Comparison of ENCODE assay signal across 9 cellular contexts in the genomic region with DNA sequence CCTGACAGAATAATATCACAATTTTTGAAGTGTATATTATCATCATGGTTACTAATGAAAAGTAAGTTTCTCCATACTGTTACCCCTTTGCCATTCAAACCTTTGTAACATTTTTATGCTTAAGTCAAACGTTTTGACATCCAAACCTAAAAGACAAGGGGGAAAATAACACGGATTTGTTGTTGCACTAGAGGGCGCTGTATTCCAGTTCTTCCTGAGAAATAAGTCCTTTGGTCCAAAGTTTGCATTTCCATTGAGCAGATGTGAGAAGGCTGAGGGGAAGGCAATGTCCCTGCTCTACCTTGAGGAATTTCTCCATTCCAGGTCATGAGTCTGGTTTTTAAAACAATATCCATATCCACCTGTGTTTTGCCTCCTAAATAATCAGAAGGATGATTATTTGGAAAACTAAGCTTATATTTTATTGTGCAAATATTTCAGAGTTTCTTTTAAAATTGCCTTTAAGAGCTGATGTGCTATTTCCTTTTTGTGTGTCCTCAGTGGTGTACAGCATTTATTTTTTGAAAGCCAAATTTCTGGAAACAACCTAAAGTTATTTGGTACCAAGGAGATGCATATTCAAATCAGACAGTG. TPM values are rescaled to one million over a fixed set of nuclear protein-coding genes. Genes with fewer than 3 reads are reported as not detected.
A peak's percentile ranks its signal among the peaks of the same experiment; 100 is the strongest.
DNase-seq lines count a peak whose midpoint lies in the region; ATAC-seq, FAIRE-seq and TF ChIP-seq lines count a peak whose summit lies in the region.
"Had no signal": no experiment of that assay in that cellular context is flagged by ENCODE, and none has a peak within 500 bp of the region (broad histone marks: within the 10 kb centered on the region; RNA-seq: fewer than 3 reads in every experiment).

No MANE protein-coding gene starts in this region.

- intact Hi-C loops in OCI-LY7 (cut with micrococcal nuclease; ENCODE audit: unreplicated experiment) (loop anchor here (1.0 to 2.0 kb wide), 5 partner anchors 58 to 268 kb away; no protein-coding TSS in a partner anchor), mammary epithelial cell (cut with micrococcal nuclease) (loop anchor here (1.0 to 10.0 kb wide), 6 partner anchors 58 to 270 kb away; no protein-coding TSS in a partner anchor)

- H3K4me2 ChIP-seq in KMS-11: no peak overlapping the region
- no peak overlapping the region for H3K4me2 ChIP-seq in OCI-LY7 (ENCODE audit: low read length)
- H3K4me2 ChIP-seq in mammary epithelial cell (ENCODE audit: insufficient read depth, low read depth, low read length): no peak overlapping the region

- no peaks in the 10 kb centered on the region for H3K27me3 ChIP-seq in KMS-11 (ENCODE audit: insufficient read depth, low read depth)
- no peaks in the 10 kb centered on the region for H3K27me3 ChIP-seq in mammary epithelial cell (ENCODE audit: insufficient read depth, low read length)
- peaks cover 5% of the 10 kb centered on the region for H3K27me3 ChIP-seq in suprapubic skin

- 0% methylated on average over 3 of the region's 3 CpGs for WGBS in mammary epithelial cell (ENCODE audit: low coverage, missing lambda C conversion rate)
- 0% methylated on average over 3 of the region's 3 CpGs for WGBS in suprapubic skin

- no TSS peak for BruUV-seq in OCI-LY7 (replicated peaks; lab: Mats Ljungman, UMichigan)
- no TSS peak for BruUV-seq in mammary epithelial cell (replicated peaks; lab: Mats Ljungman, UMichigan)

- no peak for TF ChIP-seq POLR2A in suprapubic skin (IDR thresholded peaks at IDR 0.05)

- no peaks in the 10 kb centered on the region for H3K4me1 ChIP-seq in KMS-11 (ENCODE audit: low read depth, poor library complexity, severe bottlenecking)
- no peaks in the 10 kb centered on the region for H3K4me1 ChIP-seq in OCI-LY7 (ENCODE audit: insufficient read depth, low read length, poor library complexity, severe bottlenecking)
- H3K4me1 ChIP-seq in mammary epithelial cell (ENCODE audit: insufficient read depth, low read length): no peaks in the 10 kb centered on the region
- H3K4me1 ChIP-seq in suprapubic skin: no peaks in the 10 kb centered on the region

- no peak for ATAC-seq in HG03342 (IDR thresholded peaks at IDR 0.05; ENCODE audit: unreplicated experiment)

- no peak for TF ChIP-seq EP300 in suprapubic skin (IDR thresholded peaks at IDR 0.05)

- H3K79me2 ChIP-seq in KMS-11 (ENCODE audit: insufficient read depth, low read depth) (no peaks in the 10 kb centered on the region), OCI-LY7 (ENCODE audit: insufficient read depth, low read depth, low read length) (no peaks in the 10 kb centered on the region), mammary epithelial cell (ENCODE audit: insufficient read depth, low read length) (no peaks in the 10 kb centered on the region)

- H3K9me2 ChIP-seq in OCI-LY7 (ENCODE audit: insufficient read depth, low read length): no peaks in the 10 kb centered on the region

- DNase-seq in activated CD4-positive, alpha-beta T cell treated with anti-CD3 and anti-CD28 coated beads for 48 hours: peak; percentile 28
- DNase-seq in activated CD4-positive, alpha-beta T cell treated with anti-CD3 and anti-CD28 coated beads, Interleukin-2, amount 50 U/mL, for 4 hours: no peak
- DNase-seq in OCI-LY7 (ENCODE audit: low spot score) (peak; percentile 84), mammary epithelial cell (peak; percentile 63), suprapubic skin (ENCODE audit: low spot score in 2 of 2) (no peak)
- DNase-seq: activated naive CD8-positive, alpha-beta T cell treated with anti-CD3 and anti-CD28 coated beads, Interleukin-2, amount 10 ng/mL, durations not matched to agents 7 days and 5 days had no signal

- CTCF ChIA-PET in OCI-LY7 (lab: Charles Lee; ENCODE audit: unreplicated experiment): no interaction called here
- CTCF ChIA-PET in mammary epithelial cell (lab: Charles Lee; ENCODE audit: low non-redundant PET): interaction anchor here (0.7 kb wide), 2 partner anchors 45 to 113 kb away, joined by 4 to 5 read pairs; no protein-coding TSS in a partner anchor

- dilution Hi-C loops in mammary epithelial cell (cut with HindIII; ENCODE audit: low sequenced_read_pairs): no loop called here

- H3K9me3 ChIP-seq in OCI-LY7 (ENCODE audit: low read length) (no peaks in the 10 kb centered on the region), mammary epithelial cell (replicated peaks; ENCODE audit: insufficient read depth, low read length) (no peaks in the 10 kb centered on the region), suprapubic skin (no peaks in the 10 kb centered on the region)

- TF ChIP-seq CTCF in KMS-11 (conservative IDR thresholded peaks at IDR 0.05; ENCODE audit: low read depth, low read length) (peak; percentile 79), OCI-LY7 (conservative IDR thresholded peaks at IDR 0.05; ENCODE audit: low read length) (peak; percentile 95), mammary epithelial cell (conservative IDR thresholded peaks at IDR 0.05 in 1 of 2, IDR thresholded peaks at IDR 0.05 in 1 of 2; ENCODE audit: extremely low read depth in 1 of 2, insufficient read depth in 1 of 2, low read depth in 1 of 2, low read length in 2 of 2) (peak; percentile 51 to 75), suprapubic skin (IDR thresholded peaks at IDR 0.05) (peak; percentile 54 to 58)

- H3K27ac ChIP-seq in KMS-11 (no peak overlapping the region), OCI-LY7 (ENCODE audit: low read depth, low read length, poor library complexity, severe bottlenecking) (no peak overlapping the region), mammary epithelial cell (ENCODE audit: insufficient read depth, low read depth, low read length) (no peak overlapping the region), suprapubic skin (no peak overlapping the region)

- no peak overlapping the region for H3K4me3 ChIP-seq in KMS-11 (IDR thresholded peaks at IDR 0.05; ENCODE audit: insufficient read depth, low read depth, low read length)
- H3K4me3 ChIP-seq in OCI-LY7 (ENCODE audit: low read depth, low read length, poor library complexity, severe bottlenecking): no peak overlapping the region
- no peak overlapping the region for H3K4me3 ChIP-seq in mammary epithelial cell (replicated peaks in 1 of 3; ENCODE audit: insufficient read depth in 1 of 3, low read depth in 2 of 3, low read length in 3 of 3)
- no peak overlapping the region for H3K4me3 ChIP-seq in suprapubic skin

- no peaks in the 10 kb centered on the region for H4K20me1 ChIP-seq in KMS-11 (ENCODE audit: insufficient read depth)
- no peaks in the 10 kb centered on the region for H4K20me1 ChIP-seq in OCI-LY7 (ENCODE audit: insufficient read depth, low read length)
- H4K20me1 ChIP-seq in mammary epithelial cell (ENCODE audit: insufficient read depth, low read length): no peaks in the 10 kb centered on the region

- POLR2A ChIA-PET in OCI-LY7 (lab: Charles Lee): interaction anchor here (0.9 kb wide), 1 partner anchor 232 kb away, joined by 3 read pairs; no protein-coding TSS in a partner anchor

- in situ Hi-C loops in mammary epithelial cell (cut with MboI; ENCODE audit: low sequenced_read_pairs in 2 of 2): loop anchor here in 1 of 2 donors (5.0 kb wide), 1 partner anchor 117 kb away; no protein-coding TSS in a partner anchor

- FAIRE-seq in islet of Langerhans (lab: Jason Lieb, UNC): peak; percentile 97

- H2AFZ ChIP-seq in KMS-11 (ENCODE audit: low read depth) (no peak overlapping the region), OCI-LY7 (ENCODE audit: low read length) (no peak overlapping the region), mammary epithelial cell (ENCODE audit: low read depth, low read length) (no peak overlapping the region)

- H3K36me3 ChIP-seq in KMS-11 (ENCODE audit: insufficient read depth) (no peaks in the 10 kb centered on the region), OCI-LY7 (ENCODE audit: insufficient read depth, low read length) (no peaks in the 10 kb centered on the region), mammary epithelial cell (ENCODE audit: insufficient read depth, low read length) (no peaks in the 10 kb centered on the region), suprapubic skin (no peaks in the 10 kb centered on the region)

- H3K9ac ChIP-seq in KMS-11 (no peak overlapping the region), mammary epithelial cell (ENCODE audit: insufficient read depth, low read length) (no peak overlapping the region)

RNA-seq across cellular contexts. Expression of a gene that starts 9.7 kb away (rescaled TPM):
- not detected in 2 replicates for total RNA-seq in OCI-LY7 (2014; rRNA removed; shearing (Covaris generic))
- total RNA-seq in OCI-LY7 (2022): not detected in 2 replicates
- not detected for total RNA-seq in mammary epithelial cell
- polyA plus RNA-seq in mammary epithelial cell: not detected
- polyA minus RNA-seq in mammary epithelial cell: not detected
- total RNA-seq in suprapubic skin: not detected
- total RNA-seq: activated naive CD8-positive, alpha-beta T cell treated with anti-CD3 and anti-CD28 coated beads, Interleukin-2, amount 10 ng/mL, durations not matched to agents 7 days and 5 days had no signal

RNA-seq across cellular contexts. Expression of a gene that starts 49.4 kb away (rescaled TPM):
- total RNA-seq in OCI-LY7 (2014; rRNA removed; shearing (Covaris generic)): not detected in 2 replicates
- not detected in 2 replicates for total RNA-seq in OCI-LY7 (2022)
- not detected for total RNA-seq in mammary epithelial cell
- not detected for polyA plus RNA-seq in mammary epithelial cell
- not detected for polyA minus RNA-seq in mammary epithelial cell
- total RNA-seq in suprapubic skin: not detected
- total RNA-seq: activated naive CD8-positive, alpha-beta T cell treated with anti-CD3 and anti-CD28 coated beads, Interleukin-2, amount 10 ng/mL, durations not matched to agents 7 days and 5 days had no signal

Comparison
In these comparisons a context has a peak if more than half of its experiments do, and no peak if none do; other contexts are left out.
1. DNase-seq: peak in activated CD4-positive, alpha-beta T cell treated with anti-CD3 and anti-CD28 coated beads for 48 hours (single experiment), OCI-LY7 (single experiment) and mammary epithelial cell (single experiment); none in activated CD4-positive, alpha-beta T cell treated with anti-CD3 and anti-CD28 coated beads, Interleukin-2, amount 50 U/mL, for 4 hours (0 of 2) and suprapubic skin (0 of 2).
2. Peak in every context shown above with its lines, with median percentiles within 50 percentile points of each other: CTCF ChIP-seq.